ENCODE assay signal across 1 cellular context in the genomic region with DNA sequence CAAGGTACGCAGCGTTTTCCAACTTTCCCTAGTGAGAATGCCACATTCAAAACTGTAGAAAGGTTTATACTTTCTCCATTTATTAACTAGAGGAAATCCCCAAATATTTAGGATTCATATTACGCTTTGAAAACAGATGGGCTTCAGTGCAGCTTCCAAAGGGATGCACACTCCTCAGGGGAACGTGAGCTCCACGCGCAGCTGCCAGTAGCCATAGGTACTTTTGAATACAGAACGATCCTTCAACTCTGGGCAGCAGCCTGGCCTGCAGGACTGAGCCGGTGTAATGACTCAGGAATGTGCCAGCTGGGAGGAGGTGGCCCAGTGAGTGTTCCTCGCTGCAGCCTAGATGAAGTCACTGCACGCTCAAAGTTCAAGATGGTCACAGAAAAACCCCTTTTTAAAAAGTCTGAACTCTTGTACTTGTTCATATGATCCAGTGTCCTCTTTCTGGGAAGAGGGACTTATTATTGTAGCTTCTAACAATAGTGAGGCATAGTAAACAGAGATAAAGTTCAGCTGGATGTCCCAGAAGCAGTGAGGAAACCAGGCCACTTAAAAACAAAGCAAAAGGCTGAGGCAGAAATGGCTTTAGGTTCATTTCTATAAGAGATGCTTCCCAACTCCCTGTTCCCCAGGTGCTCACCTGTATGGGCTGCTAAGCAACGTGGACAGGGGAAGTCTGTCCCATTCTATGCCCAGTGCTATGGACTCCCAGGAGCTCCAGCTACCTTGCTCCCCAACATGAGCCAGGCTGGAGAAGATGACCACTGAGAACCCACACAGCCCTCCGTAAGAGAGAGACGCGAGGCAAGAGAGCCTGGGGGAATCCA.
TF ChIP-seq lines count a peak whose summit lies in the region.

No MANE protein-coding gene starts in this region.

TF ChIP-seq in HepG2, 621 proteins besides CTCF, POLR2A, EP300 and RAD21 (continued from another document and continues in another):
- TF ChIP-seq, protein P1, sequence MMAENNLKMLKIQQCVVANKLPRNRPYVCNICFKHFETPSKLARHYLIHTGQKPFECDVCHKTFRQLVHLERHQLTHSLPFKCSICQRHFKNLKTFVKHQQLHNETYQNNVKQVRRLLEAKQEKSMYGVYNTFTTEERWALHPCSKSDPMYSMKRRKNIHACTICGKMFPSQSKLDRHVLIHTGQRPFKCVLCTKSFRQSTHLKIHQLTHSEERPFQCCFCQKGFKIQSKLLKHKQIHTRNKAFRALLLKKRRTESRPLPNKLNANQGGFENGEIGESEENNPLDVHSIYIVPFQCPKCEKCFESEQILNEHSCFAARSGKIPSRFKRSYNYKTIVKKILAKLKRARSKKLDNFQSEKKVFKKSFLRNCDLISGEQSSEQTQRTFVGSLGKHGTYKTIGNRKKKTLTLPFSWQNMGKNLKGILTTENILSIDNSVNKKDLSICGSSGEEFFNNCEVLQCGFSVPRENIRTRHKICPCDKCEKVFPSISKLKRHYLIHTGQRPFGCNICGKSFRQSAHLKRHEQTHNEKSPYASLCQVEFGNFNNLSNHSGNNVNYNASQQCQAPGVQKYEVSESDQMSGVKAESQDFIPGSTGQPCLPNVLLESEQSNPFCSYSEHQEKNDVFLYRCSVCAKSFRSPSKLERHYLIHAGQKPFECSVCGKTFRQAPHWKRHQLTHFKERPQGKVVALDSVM (CRISPR knock-in tag; IDR thresholded peaks at IDR 0.05): no peak
- TF ChIP-seq SMAD1 (CRISPR knock-in tag; IDR thresholded peaks at IDR 0.05; ENCODE audit: borderline replicate concordance, low read depth): no peak
- peak; percentile 64 for TF ChIP-seq THAP11 (CRISPR knock-in tag; IDR thresholded peaks at IDR 0.05)
- peak; percentile 92 for TF ChIP-seq HMG20A (CRISPR knock-in tag; IDR thresholded peaks at IDR 0.05; ENCODE audit: borderline replicate concordance)
- TF ChIP-seq WIZ (CRISPR knock-in tag; IDR thresholded peaks at IDR 0.05): 0 out of 2 replicates have a peak, but pooled peaks have one; percentile 20
- peak; percentile 69 for TF ChIP-seq CREM (IDR thresholded peaks at IDR 0.05)
- no peak for TF ChIP-seq CREM (CRISPR knock-in tag; IDR thresholded peaks at IDR 0.05)
- no peak for TF ChIP-seq PHF20 (CRISPR knock-in tag; IDR thresholded peaks at IDR 0.05)
- TF ChIP-seq NPAS2 (CRISPR knock-in tag; IDR thresholded peaks at IDR 0.05; ENCODE audit: borderline replicate concordance): no peak
- TF ChIP-seq ZNF282 (IDR thresholded peaks at IDR 0.05; ENCODE audit: partially characterized antibody): no peak
- TF ChIP-seq PPARG (CRISPR knock-in tag; conservative IDR thresholded peaks at IDR 0.05): peak; percentile 91
- TF ChIP-seq MYC (CRISPR knock-in tag; IDR thresholded peaks at IDR 0.05; ENCODE audit: borderline replicate concordance): peak; percentile 64; the same call in 1 of the 2 replicates
- peak; percentile 52; the same call in 1 of the 2 replicates for TF ChIP-seq ZNF317 (CRISPR knock-in tag; IDR thresholded peaks at IDR 0.05)
- TF ChIP-seq REL (CRISPR knock-in tag; conservative IDR thresholded peaks at IDR 0.05): no peak
- TF ChIP-seq HNRNPLL (IDR thresholded peaks at IDR 0.05; ENCODE audit: low read depth, low read length, poor library complexity, severe bottlenecking): no peak
- peak; percentile 70; the same call in 1 of the 2 replicates for TF ChIP-seq NFKBIZ (CRISPR knock-in tag; IDR thresholded peaks at IDR 0.05)
- TF ChIP-seq ZNF816 (CRISPR knock-in tag; IDR thresholded peaks at IDR 0.05; ENCODE audit: borderline replicate concordance): 0 out of 2 replicates have a peak, but pooled peaks have one; percentile 59
- no peak for TF ChIP-seq NFKB2 (CRISPR knock-in tag; IDR thresholded peaks at IDR 0.05; ENCODE audit: borderline replicate concordance)
- no peak for TF ChIP-seq TCF7L2 (IDR thresholded peaks at IDR 0.05; ENCODE audit: low read depth, low read length)
- TF ChIP-seq HNRNPL (IDR thresholded peaks at IDR 0.05; ENCODE audit: low read depth, low read length): 0 out of 2 replicates have a peak, but pooled peaks have one; percentile 55
- no peak for TF ChIP-seq ZNF382 (CRISPR knock-in tag; IDR thresholded peaks at IDR 0.05; ENCODE audit: borderline replicate concordance)
- TF ChIP-seq, protein P2, sequence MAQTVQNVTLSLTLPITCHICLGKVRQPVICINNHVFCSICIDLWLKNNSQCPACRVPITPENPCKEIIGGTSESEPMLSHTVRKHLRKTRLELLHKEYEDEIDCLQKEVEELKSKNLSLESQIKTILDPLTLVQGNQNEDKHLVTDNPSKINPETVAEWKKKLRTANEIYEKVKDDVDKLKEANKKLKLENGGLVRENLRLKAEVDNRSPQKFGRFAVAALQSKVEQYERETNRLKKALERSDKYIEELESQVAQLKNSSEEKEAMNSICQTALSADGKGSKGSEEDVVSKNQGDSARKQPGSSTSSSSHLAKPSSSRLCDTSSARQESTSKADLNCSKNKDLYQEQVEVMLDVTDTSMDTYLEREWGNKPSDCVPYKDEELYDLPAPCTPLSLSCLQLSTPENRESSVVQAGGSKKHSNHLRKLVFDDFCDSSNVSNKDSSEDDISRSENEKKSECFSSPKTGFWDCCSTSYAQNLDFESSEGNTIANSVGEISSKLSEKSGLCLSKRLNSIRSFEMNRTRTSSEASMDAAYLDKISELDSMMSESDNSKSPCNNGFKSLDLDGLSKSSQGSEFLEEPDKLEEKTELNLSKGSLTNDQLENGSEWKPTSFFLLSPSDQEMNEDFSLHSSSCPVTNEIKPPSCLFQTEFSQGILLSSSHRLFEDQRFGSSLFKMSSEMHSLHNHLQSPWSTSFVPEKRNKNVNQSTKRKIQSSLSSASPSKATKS (CRISPR knock-in tag; IDR thresholded peaks at IDR 0.05): no peak
- no peak for TF ChIP-seq ZSCAN22 (CRISPR knock-in tag; IDR thresholded peaks at IDR 0.05)
- TF ChIP-seq, protein P3, sequence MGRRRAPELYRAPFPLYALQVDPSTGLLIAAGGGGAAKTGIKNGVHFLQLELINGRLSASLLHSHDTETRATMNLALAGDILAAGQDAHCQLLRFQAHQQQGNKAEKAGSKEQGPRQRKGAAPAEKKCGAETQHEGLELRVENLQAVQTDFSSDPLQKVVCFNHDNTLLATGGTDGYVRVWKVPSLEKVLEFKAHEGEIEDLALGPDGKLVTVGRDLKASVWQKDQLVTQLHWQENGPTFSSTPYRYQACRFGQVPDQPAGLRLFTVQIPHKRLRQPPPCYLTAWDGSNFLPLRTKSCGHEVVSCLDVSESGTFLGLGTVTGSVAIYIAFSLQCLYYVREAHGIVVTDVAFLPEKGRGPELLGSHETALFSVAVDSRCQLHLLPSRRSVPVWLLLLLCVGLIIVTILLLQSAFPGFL (CRISPR knock-in tag; IDR thresholded peaks at IDR 0.05): no peak
- TF ChIP-seq IRF2 (CRISPR knock-in tag; IDR thresholded peaks at IDR 0.05): peak; percentile 70; the same call in 1 of the 2 replicates
- TF ChIP-seq, protein P4, sequence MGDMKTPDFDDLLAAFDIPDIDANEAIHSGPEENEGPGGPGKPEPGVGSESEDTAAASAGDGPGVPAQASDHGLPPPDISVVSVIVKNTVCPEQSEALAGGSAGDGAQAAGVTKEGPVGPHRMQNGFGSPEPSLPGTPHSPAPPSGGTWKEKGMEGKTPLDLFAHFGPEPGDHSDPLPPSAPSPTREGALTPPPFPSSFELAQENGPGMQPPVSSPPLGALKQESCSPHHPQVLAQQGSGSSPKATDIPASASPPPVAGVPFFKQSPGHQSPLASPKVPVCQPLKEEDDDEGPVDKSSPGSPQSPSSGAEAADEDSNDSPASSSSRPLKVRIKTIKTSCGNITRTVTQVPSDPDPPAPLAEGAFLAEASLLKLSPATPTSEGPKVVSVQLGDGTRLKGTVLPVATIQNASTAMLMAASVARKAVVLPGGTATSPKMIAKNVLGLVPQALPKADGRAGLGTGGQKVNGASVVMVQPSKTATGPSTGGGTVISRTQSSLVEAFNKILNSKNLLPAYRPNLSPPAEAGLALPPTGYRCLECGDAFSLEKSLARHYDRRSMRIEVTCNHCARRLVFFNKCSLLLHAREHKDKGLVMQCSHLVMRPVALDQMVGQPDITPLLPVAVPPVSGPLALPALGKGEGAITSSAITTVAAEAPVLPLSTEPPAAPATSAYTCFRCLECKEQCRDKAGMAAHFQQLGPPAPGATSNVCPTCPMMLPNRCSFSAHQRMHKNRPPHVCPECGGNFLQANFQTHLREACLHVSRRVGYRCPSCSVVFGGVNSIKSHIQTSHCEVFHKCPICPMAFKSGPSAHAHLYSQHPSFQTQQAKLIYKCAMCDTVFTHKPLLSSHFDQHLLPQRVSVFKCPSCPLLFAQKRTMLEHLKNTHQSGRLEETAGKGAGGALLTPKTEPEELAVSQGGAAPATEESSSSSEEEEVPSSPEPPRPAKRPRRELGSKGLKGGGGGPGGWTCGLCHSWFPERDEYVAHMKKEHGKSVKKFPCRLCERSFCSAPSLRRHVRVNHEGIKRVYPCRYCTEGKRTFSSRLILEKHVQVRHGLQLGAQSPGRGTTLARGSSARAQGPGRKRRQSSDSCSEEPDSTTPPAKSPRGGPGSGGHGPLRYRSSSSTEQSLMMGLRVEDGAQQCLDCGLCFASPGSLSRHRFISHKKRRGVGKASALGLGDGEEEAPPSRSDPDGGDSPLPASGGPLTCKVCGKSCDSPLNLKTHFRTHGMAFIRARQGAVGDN (CRISPR knock-in tag; IDR thresholded peaks at IDR 0.05): peak; percentile 82
- no peak for TF ChIP-seq LCORL (IDR thresholded peaks at IDR 0.05)
- TF ChIP-seq LCORL (CRISPR knock-in tag; IDR thresholded peaks at IDR 0.05): peak; percentile 95
- peak; percentile 87 for TF ChIP-seq ZNF543 (CRISPR knock-in tag; IDR thresholded peaks at IDR 0.05)
- peak; percentile 66 for TF ChIP-seq ZFX (CRISPR knock-in tag; IDR thresholded peaks at IDR 0.05; ENCODE audit: low read depth)
- TF ChIP-seq, protein P5, sequence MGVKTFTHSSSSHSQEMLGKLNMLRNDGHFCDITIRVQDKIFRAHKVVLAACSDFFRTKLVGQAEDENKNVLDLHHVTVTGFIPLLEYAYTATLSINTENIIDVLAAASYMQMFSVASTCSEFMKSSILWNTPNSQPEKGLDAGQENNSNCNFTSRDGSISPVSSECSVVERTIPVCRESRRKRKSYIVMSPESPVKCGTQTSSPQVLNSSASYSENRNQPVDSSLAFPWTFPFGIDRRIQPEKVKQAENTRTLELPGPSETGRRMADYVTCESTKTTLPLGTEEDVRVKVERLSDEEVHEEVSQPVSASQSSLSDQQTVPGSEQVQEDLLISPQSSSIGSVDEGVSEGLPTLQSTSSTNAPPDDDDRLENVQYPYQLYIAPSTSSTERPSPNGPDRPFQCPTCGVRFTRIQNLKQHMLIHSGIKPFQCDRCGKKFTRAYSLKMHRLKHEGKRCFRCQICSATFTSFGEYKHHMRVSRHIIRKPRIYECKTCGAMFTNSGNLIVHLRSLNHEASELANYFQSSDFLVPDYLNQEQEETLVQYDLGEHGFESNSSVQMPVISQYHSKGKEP (CRISPR knock-in tag; IDR thresholded peaks at IDR 0.05): no peak
- TF ChIP-seq, protein P6, sequence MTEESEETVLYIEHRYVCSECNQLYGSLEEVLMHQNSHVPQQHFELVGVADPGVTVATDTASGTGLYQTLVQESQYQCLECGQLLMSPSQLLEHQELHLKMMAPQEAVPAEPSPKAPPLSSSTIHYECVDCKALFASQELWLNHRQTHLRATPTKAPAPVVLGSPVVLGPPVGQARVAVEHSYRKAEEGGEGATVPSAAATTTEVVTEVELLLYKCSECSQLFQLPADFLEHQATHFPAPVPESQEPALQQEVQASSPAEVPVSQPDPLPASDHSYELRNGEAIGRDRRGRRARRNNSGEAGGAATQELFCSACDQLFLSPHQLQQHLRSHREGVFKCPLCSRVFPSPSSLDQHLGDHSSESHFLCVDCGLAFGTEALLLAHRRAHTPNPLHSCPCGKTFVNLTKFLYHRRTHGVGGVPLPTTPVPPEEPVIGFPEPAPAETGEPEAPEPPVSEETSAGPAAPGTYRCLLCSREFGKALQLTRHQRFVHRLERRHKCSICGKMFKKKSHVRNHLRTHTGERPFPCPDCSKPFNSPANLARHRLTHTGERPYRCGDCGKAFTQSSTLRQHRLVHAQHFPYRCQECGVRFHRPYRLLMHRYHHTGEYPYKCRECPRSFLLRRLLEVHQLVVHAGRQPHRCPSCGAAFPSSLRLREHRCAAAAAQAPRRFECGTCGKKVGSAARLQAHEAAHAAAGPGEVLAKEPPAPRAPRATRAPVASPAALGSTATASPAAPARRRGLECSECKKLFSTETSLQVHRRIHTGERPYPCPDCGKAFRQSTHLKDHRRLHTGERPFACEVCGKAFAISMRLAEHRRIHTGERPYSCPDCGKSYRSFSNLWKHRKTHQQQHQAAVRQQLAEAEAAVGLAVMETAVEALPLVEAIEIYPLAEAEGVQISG (CRISPR knock-in tag; IDR thresholded peaks at IDR 0.05): peak; percentile 47
- TF ChIP-seq, protein P7, sequence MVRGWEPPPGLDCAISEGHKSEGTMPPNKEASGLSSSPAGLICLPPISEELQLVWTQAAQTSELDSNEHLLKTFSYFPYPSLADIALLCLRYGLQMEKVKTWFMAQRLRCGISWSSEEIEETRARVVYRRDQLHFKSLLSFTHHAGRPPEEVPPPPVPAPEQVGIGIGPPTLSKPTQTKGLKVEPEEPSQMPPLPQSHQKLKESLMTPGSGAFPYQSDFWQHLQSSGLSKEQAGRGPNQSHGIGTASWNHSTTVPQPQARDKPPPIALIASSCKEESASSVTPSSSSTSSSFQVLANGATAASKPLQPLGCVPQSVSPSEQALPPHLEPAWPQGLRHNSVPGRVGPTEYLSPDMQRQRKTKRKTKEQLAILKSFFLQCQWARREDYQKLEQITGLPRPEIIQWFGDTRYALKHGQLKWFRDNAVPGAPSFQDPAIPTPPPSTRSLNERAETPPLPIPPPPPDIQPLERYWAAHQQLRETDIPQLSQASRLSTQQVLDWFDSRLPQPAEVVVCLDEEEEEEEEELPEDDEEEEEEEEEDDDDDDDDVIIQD (CRISPR knock-in tag; IDR thresholded peaks at IDR 0.05; ENCODE audit: low read depth): peak; percentile 71; the same call in 1 of the 2 replicates
- TF ChIP-seq NCOA2 (CRISPR knock-in tag; IDR thresholded peaks at IDR 0.05): peak; percentile 91
- peak; percentile 81; the same call in 1 of the 2 replicates for TF ChIP-seq ZMYM3 (CRISPR knock-in tag; IDR thresholded peaks at IDR 0.05)
- no peak for TF ChIP-seq ZNF850 (CRISPR knock-in tag; conservative IDR thresholded peaks at IDR 0.05)
- TF ChIP-seq HNF4A (CRISPR knock-in tag; IDR thresholded peaks at IDR 0.05): peak; percentile 93
- 0 out of 2 replicates have a peak, but pooled peaks have one; percentile 29 for TF ChIP-seq DMAP1 (CRISPR knock-in tag; IDR thresholded peaks at IDR 0.05)
- no peak for TF ChIP-seq PCBP2 (optimal IDR thresholded peaks at IDR 0.05; ENCODE audit: low read depth, low read length, poor library complexity, severe bottlenecking)
- TF ChIP-seq, protein P8, sequence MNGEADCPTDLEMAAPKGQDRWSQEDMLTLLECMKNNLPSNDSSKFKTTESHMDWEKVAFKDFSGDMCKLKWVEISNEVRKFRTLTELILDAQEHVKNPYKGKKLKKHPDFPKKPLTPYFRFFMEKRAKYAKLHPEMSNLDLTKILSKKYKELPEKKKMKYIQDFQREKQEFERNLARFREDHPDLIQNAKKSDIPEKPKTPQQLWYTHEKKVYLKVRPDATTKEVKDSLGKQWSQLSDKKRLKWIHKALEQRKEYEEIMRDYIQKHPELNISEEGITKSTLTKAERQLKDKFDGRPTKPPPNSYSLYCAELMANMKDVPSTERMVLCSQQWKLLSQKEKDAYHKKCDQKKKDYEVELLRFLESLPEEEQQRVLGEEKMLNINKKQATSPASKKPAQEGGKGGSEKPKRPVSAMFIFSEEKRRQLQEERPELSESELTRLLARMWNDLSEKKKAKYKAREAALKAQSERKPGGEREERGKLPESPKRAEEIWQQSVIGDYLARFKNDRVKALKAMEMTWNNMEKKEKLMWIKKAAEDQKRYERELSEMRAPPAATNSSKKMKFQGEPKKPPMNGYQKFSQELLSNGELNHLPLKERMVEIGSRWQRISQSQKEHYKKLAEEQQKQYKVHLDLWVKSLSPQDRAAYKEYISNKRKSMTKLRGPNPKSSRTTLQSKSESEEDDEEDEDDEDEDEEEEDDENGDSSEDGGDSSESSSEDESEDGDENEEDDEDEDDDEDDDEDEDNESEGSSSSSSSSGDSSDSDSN (CRISPR knock-in tag; IDR thresholded peaks at IDR 0.05): peak; percentile 54
- peak; percentile 37; the same call in 1 of the 2 replicates for TF ChIP-seq TCF7 (IDR thresholded peaks at IDR 0.05; ENCODE audit: low read depth)
- TF ChIP-seq CREB1 (IDR thresholded peaks at IDR 0.05): no peak
- TF ChIP-seq CREB1 (CRISPR knock-in tag; IDR thresholded peaks at IDR 0.05): peak; percentile 77
